8 cellular contexts compared by ENCODE assay signal in the genomic region with DNA sequence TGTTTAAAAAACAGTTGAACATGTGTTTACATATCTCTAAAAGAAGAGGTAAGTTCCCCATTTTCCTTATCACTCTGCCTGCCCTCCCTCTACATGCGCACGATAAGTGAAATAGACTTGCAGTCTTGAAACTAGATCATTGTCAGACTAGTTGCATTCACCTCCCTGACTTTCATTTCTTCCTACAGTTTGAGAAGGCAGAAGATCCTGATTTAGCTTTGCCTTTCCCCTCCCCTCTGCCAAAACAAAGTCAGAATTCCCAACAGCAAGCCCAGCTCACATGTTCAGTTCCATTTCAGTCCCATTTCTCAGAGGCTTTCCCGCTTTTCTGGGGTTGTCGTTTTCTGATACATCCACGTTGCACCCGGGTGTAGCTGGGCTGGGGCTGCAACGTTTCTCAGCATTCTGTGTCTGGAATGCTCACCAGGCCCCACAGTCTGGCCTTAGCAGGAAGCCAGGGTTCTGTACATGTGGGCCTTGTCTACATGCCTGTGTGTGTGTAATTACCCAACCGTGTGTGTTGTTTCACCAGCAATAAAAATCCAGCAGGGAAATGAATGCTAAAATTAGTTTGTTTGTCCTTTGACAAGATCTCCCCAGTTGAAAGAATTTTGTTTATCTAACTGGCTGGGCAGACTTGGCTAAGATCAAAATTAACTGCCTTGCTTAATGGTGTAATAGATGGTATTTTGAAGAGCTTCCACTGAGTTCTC.
A peak's percentile ranks its signal among the peaks of the same experiment; 100 is the strongest.
DNase-seq lines count a peak whose midpoint lies in the region; FAIRE-seq lines count a peak whose summit lies in the region.

No MANE protein-coding gene starts in this region.

- DNase-seq in H4 (ENCODE audit: low spot score) (peak; percentile 60), astrocyte of the hippocampus (ENCODE audit: low read depth, low spot score) (peak; percentile 38), islet precursor cell (peak; percentile 71), skeletal muscle cell (ENCODE audit: low read depth) (peak; percentile 73), NCI-H2029 treated with DMSO at 0.1 percent for 48 hours (lab: John Stamatoyannopoulos, UW) (no peak), RCC 7860 (ENCODE audit: low spot score) (no peak), KBM-7 (no peak)
- DNase-seq in activated T-cell treated with anti-CD3 and anti-CD28 coated beads, Interleukin-2, amount 50 U/mL, for 24 hours, result no peak

- H3K36me3 Mint-ChIP-seq in activated T-cell treated with anti-CD3 and anti-CD28 coated beads, Interleukin-2, amount 50 U/mL, for 24 hours (ENCODE audit: low read depth), result no peaks in the 10 kb centered on the region

- H3K27me3 Mint-ChIP-seq in activated T-cell treated with anti-CD3 and anti-CD28 coated beads, Interleukin-2, amount 50 U/mL, for 24 hours, result peaks cover 31% of the 10 kb centered on the region

- H3K4me3 Mint-ChIP-seq in activated T-cell treated with anti-CD3 and anti-CD28 coated beads, Interleukin-2, amount 50 U/mL, for 24 hours, result no peak overlapping the region

- no peak overlapping the region for H3K27ac Mint-ChIP-seq in activated T-cell treated with anti-CD3 and anti-CD28 coated beads, Interleukin-2, amount 50 U/mL, for 24 hours

- no peaks in the 10 kb centered on the region for H3K9me3 Mint-ChIP-seq in activated T-cell treated with anti-CD3 and anti-CD28 coated beads, Interleukin-2, amount 50 U/mL, for 24 hours

- no peak for FAIRE-seq in RCC 7860 (lab: Jason Lieb, UNC)

- no peak overlapping the region for H3K4me3 ChIP-seq in skeletal muscle cell (ENCODE audit: low read depth, low read length)

- in situ Hi-C loops in KBM-7 (cut with MboI; ENCODE audit: low pct_unique_long_range_greater_than_20kb, low sequenced_read_pairs), result no loop called here

- peaks cover 12% of the 10 kb centered on the region for H3K4me1 Mint-ChIP-seq in activated T-cell treated with anti-CD3 and anti-CD28 coated beads, Interleukin-2, amount 50 U/mL, for 24 hours (ENCODE audit: low read depth)

Comparison
In these comparisons a context has a peak if more than half of its experiments do, and no peak if none do; other contexts are left out.
1. DNase-seq: peak in H4 (single experiment), astrocyte of the hippocampus (single experiment), islet precursor cell (single experiment) and skeletal muscle cell (single experiment); none in NCI-H2029 treated with DMSO at 0.1 percent for 48 hours (single experiment), activated T-cell treated with anti-CD3 and anti-CD28 coated beads, Interleukin-2, amount 50 U/mL, for 24 hours (single experiment), RCC 7860 (single experiment) and KBM-7 (single experiment).